Comparison of ENCODE assay signal across 32 cellular contexts in genomic region chr11:47123094-47123493, GRCh38.
"Had no signal": no experiment of that assay in that cellular context is flagged by ENCODE, and none has a peak within 500 bp of the region (broad histone marks: within the 10 kb centered on the region; RNA-seq: fewer than 3 reads in every experiment).

No MANE protein-coding gene starts in this region.

- DNase-seq: activated CD4-positive, alpha-beta memory T cell treated with anti-CD3 and anti-CD28 coated beads for 36 hours; activated CD4-positive, alpha-beta T cell treated with anti-CD3 and anti-CD28 coated beads for 36 hours; activated CD4-positive, alpha-beta T cell treated with anti-CD3 and anti-CD28 coated beads, Interleukin-2, amount 10 ng/mL, durations not matched to agents 24 days and 14 days; activated CD4-positive, CD25-positive, alpha-beta regulatory T cell; activated CD4-positive, CD25-positive, alpha-beta regulatory T cell treated with anti-CD3 and anti-CD28 coated beads, Interleukin-2, amount 50 U/mL, for 72 hours; activated CD8-positive, alpha-beta memory T cell treated with anti-CD3 and anti-CD28 coated beads, Interleukin-2, amount 10 ng/mL, durations not matched to agents 7 days and 5 days; activated CD8-positive, alpha-beta memory T cell treated with anti-CD3 and anti-CD28 coated beads, Interleukin-2, amount 50 U/mL, for 4 hours; activated CD8-positive, alpha-beta T cell treated with anti-CD3 and anti-CD28 coated beads, Interleukin-2, amount 10 ng/mL, durations not matched to agents 7 days and 5 days; activated effector memory CD4-positive, alpha-beta T cell treated with anti-CD3 and anti-CD28 coated beads, Interleukin-2, amount 50 U/mL, for 16 hours; activated naive CD4-positive, alpha-beta T cell treated with anti-CD3 and anti-CD28 coated beads for 36 hours; activated naive CD8-positive, alpha-beta T cell treated with anti-CD3 and anti-CD28 coated beads for 36 hours; activated naive CD8-positive, alpha-beta T cell treated with anti-CD3 and anti-CD28 coated beads, Interleukin-2, amount 50 U/mL, for 24 hours; activated T-cell treated with anti-CD3 and anti-CD28 coated beads, Interleukin-2, amount 50 U/mL, for 1 hour; activated T-cell treated with anti-CD3 and anti-CD28 coated beads, Interleukin-2, amount 50 U/mL, for 48 hours; adrenal gland; central memory CD4-positive, alpha-beta T cell; cerebellar nuclear complex; colonic mucosa; effector CD8-positive, alpha-beta T cell; foreskin keratinocyte; gastrocnemius medialis; glutamatergic neuron; heart left ventricle; T-helper 2 cell had no signal

- H3K27ac Mint-ChIP-seq: activated CD4-positive, alpha-beta memory T cell treated with anti-CD3 and anti-CD28 coated beads for 36 hours; activated CD4-positive, alpha-beta T cell treated with anti-CD3 and anti-CD28 coated beads for 36 hours; activated CD4-positive, alpha-beta T cell treated with anti-CD3 and anti-CD28 coated beads, Interleukin-2, amount 10 ng/mL, durations not matched to agents 24 days and 14 days; activated CD8-positive, alpha-beta memory T cell treated with anti-CD3 and anti-CD28 coated beads, Interleukin-2, amount 10 ng/mL, durations not matched to agents 7 days and 5 days; activated CD8-positive, alpha-beta T cell treated with anti-CD3 and anti-CD28 coated beads, Interleukin-2, amount 10 ng/mL, durations not matched to agents 7 days and 5 days; activated naive CD4-positive, alpha-beta T cell treated with anti-CD3 and anti-CD28 coated beads for 36 hours; activated naive CD4-positive, alpha-beta T cell treated with anti-CD3 and anti-CD28 coated beads, Interleukin-2, amount 50 U/mL, for 24 hours; activated naive CD8-positive, alpha-beta T cell treated with anti-CD3 and anti-CD28 coated beads for 36 hours; activated naive CD8-positive, alpha-beta T cell treated with anti-CD3 and anti-CD28 coated beads, Interleukin-2, amount 50 U/mL, for 24 hours; activated T-helper 1 cell treated with anti-CD3 and anti-CD28 coated beads, Interleukin-12 subunit alpha, Interleukin-12 subunit beta, Interleukin-2, Interleukin-4 antibody, amounts not matched to agents 30 ng/mL and 10 ng/mL and 1 ng/mL, durations not matched to agents 14 hours and 24 hours and 36 hours; activated T-helper 2 cell treated with anti-CD3 and anti-CD28 coated beads, Interferon-gamma antibody, Interleukin-2, Interleukin-4, amounts not matched to agents 10 μg/mL and 5 μg/mL and 100 μg/mL, durations not matched to agents 14 hours and 24 hours and 36 hours; brain had no signal

- H3K4me1 ChIP-seq: adrenal gland, ascending aorta, breast epithelium, colonic mucosa, foreskin keratinocyte, gastrocnemius medialis, heart left ventricle had no signal

- H3K4me1 Mint-ChIP-seq: activated CD4-positive, alpha-beta T cell treated with anti-CD3 and anti-CD28 coated beads for 36 hours; activated CD4-positive, alpha-beta T cell treated with anti-CD3 and anti-CD28 coated beads, Interleukin-2, amount 10 ng/mL, durations not matched to agents 24 days and 14 days; activated CD8-positive, alpha-beta memory T cell treated with anti-CD3 and anti-CD28 coated beads, Interleukin-2, amount 10 ng/mL, durations not matched to agents 7 days and 5 days; activated naive CD8-positive, alpha-beta T cell treated with anti-CD3 and anti-CD28 coated beads for 36 hours; activated naive CD8-positive, alpha-beta T cell treated with anti-CD3 and anti-CD28 coated beads, Interleukin-2, amount 50 U/mL, for 24 hours had no signal

- H3K9me3 ChIP-seq: adrenal gland, ascending aorta, breast epithelium, colonic mucosa, gastrocnemius medialis, heart left ventricle had no signal

- ATAC-seq: activated CD4-positive, alpha-beta T cell treated with anti-CD3 and anti-CD28 coated beads for 36 hours; activated CD8-positive, alpha-beta memory T cell treated with anti-CD3 and anti-CD28 coated beads, Interleukin-2, amount 10 ng/mL, durations not matched to agents 7 days and 5 days; activated CD8-positive, alpha-beta T cell treated with anti-CD3 and anti-CD28 coated beads, Interleukin-2, amount 10 ng/mL, durations not matched to agents 7 days and 5 days; activated naive CD8-positive, alpha-beta T cell treated with anti-CD3 and anti-CD28 coated beads, Interleukin-2, amount 50 U/mL, for 24 hours; esophagus mucosa; foreskin keratinocyte; gastrocnemius medialis; heart left ventricle had no signal

- H3K27me3 ChIP-seq: adrenal gland, ascending aorta, breast epithelium, cardiac muscle cell, colonic mucosa, foreskin keratinocyte, gastrocnemius medialis, heart left ventricle had no signal

- H3K36me3 Mint-ChIP-seq: activated CD4-positive, alpha-beta memory T cell treated with anti-CD3 and anti-CD28 coated beads for 36 hours; activated CD8-positive, alpha-beta memory T cell treated with anti-CD3 and anti-CD28 coated beads, Interleukin-2, amount 10 ng/mL, durations not matched to agents 7 days and 5 days; activated naive CD8-positive, alpha-beta T cell treated with anti-CD3 and anti-CD28 coated beads for 36 hours had no signal

- H3K4me3 ChIP-seq: adrenal gland, ascending aorta, breast epithelium, cardiac muscle cell, colonic mucosa, gastrocnemius medialis, heart left ventricle had no signal

- H3K9me3 Mint-ChIP-seq: activated CD4-positive, alpha-beta memory T cell treated with anti-CD3 and anti-CD28 coated beads for 36 hours; activated CD4-positive, alpha-beta T cell treated with anti-CD3 and anti-CD28 coated beads, Interleukin-2, amount 10 ng/mL, durations not matched to agents 24 days and 14 days; activated naive CD4-positive, alpha-beta T cell treated with anti-CD3 and anti-CD28 coated beads for 36 hours; activated naive CD4-positive, alpha-beta T cell treated with anti-CD3 and anti-CD28 coated beads, Interleukin-2, amount 50 U/mL, for 24 hours; activated naive CD8-positive, alpha-beta T cell treated with anti-CD3 and anti-CD28 coated beads for 36 hours; activated naive CD8-positive, alpha-beta T cell treated with anti-CD3 and anti-CD28 coated beads, Interleukin-2, amount 50 U/mL, for 24 hours; activated T-helper 1 cell treated with anti-CD3 and anti-CD28 coated beads, Interleukin-12 subunit alpha, Interleukin-12 subunit beta, Interleukin-2, Interleukin-4 antibody, amounts not matched to agents 30 ng/mL and 10 ng/mL and 1 ng/mL, durations not matched to agents 14 hours and 24 hours and 36 hours; activated T-helper 2 cell treated with anti-CD3 and anti-CD28 coated beads, Interferon-gamma antibody, Interleukin-2, Interleukin-4, amounts not matched to agents 10 μg/mL and 5 μg/mL and 100 μg/mL, durations not matched to agents 14 hours and 24 hours and 36 hours; brain had no signal

- H3K27ac ChIP-seq: adrenal gland, ascending aorta, breast epithelium, cardiac muscle cell, colonic mucosa, foreskin keratinocyte, gastrocnemius medialis, heart left ventricle had no signal

- H3K27me3 Mint-ChIP-seq: activated CD4-positive, alpha-beta memory T cell treated with anti-CD3 and anti-CD28 coated beads for 36 hours; activated CD4-positive, alpha-beta T cell treated with anti-CD3 and anti-CD28 coated beads for 36 hours; activated CD4-positive, alpha-beta T cell treated with anti-CD3 and anti-CD28 coated beads, Interleukin-2, amount 10 ng/mL, durations not matched to agents 24 days and 14 days; activated CD8-positive, alpha-beta memory T cell treated with anti-CD3 and anti-CD28 coated beads, Interleukin-2, amount 10 ng/mL, durations not matched to agents 7 days and 5 days; activated naive CD4-positive, alpha-beta T cell treated with anti-CD3 and anti-CD28 coated beads, Interleukin-2, amount 50 U/mL, for 24 hours; activated naive CD8-positive, alpha-beta T cell treated with anti-CD3 and anti-CD28 coated beads for 36 hours; activated naive CD8-positive, alpha-beta T cell treated with anti-CD3 and anti-CD28 coated beads, Interleukin-2, amount 50 U/mL, for 24 hours; brain had no signal

- H3K4me3 Mint-ChIP-seq: activated CD4-positive, alpha-beta memory T cell treated with anti-CD3 and anti-CD28 coated beads for 36 hours; activated CD4-positive, alpha-beta T cell treated with anti-CD3 and anti-CD28 coated beads for 36 hours; activated CD4-positive, alpha-beta T cell treated with anti-CD3 and anti-CD28 coated beads, Interleukin-2, amount 10 ng/mL, durations not matched to agents 24 days and 14 days; activated CD8-positive, alpha-beta memory T cell treated with anti-CD3 and anti-CD28 coated beads, Interleukin-2, amount 10 ng/mL, durations not matched to agents 7 days and 5 days; activated CD8-positive, alpha-beta T cell treated with anti-CD3 and anti-CD28 coated beads, Interleukin-2, amount 10 ng/mL, durations not matched to agents 7 days and 5 days; activated naive CD4-positive, alpha-beta T cell treated with anti-CD3 and anti-CD28 coated beads for 36 hours; activated naive CD4-positive, alpha-beta T cell treated with anti-CD3 and anti-CD28 coated beads, Interleukin-2, amount 50 U/mL, for 24 hours; activated naive CD8-positive, alpha-beta T cell treated with anti-CD3 and anti-CD28 coated beads for 36 hours; activated naive CD8-positive, alpha-beta T cell treated with anti-CD3 and anti-CD28 coated beads, Interleukin-2, amount 50 U/mL, for 24 hours; activated T-helper 1 cell treated with anti-CD3 and anti-CD28 coated beads, Interleukin-12 subunit alpha, Interleukin-12 subunit beta, Interleukin-2, Interleukin-4 antibody, amounts not matched to agents 30 ng/mL and 10 ng/mL and 1 ng/mL, durations not matched to agents 14 hours and 24 hours and 36 hours; brain had no signal

- H3K36me3 ChIP-seq: adrenal gland, ascending aorta, breast epithelium, cardiac muscle cell, colonic mucosa, gastrocnemius medialis, heart left ventricle had no signal
